ENCODE assay signal across 9 cellular contexts in the genomic region with DNA sequence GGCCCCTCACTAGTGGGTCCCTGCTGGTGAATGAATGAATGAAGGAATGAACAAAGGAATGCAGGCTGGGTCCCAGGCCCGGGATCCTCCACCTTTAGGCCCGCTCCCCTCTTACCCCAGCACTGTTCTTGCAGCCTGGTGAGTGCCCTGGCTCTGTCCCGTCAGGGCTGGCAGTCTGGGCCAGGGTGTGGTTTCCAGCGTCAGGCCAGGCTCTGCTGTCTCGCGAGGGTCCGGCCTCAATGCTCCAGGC. TPM values are rescaled to one million over a fixed set of nuclear protein-coding genes. Genes with fewer than 3 reads are reported as not detected.
DNase-seq lines count a peak whose midpoint lies in the region; ATAC-seq, FAIRE-seq and TF ChIP-seq lines count a peak whose summit lies in the region.
"Had no signal": no experiment of that assay in that cellular context is flagged by ENCODE, and none has a peak within 500 bp of the region (broad histone marks: within the 10 kb centered on the region; RNA-seq: fewer than 3 reads in every experiment).

No MANE protein-coding gene starts in this region.

- DNase-seq in right atrium auricular region (ENCODE audit: low spot score) (no peak), left ventricle myocardium superior (no peak), astrocyte (ENCODE audit: low read depth) (no peak), mesendoderm (no peak), vagina (ENCODE audit: extremely low spot score in 2 of 2) (no peak), DMS153 treated with DMSO at 0.1 percent for 48 hours (lab: John Stamatoyannopoulos, UW; ENCODE audit: unreplicated experiment) (no peak)
- no peak for DNase-seq in stimulated activated CD4-positive, alpha-beta T cell treated with anti-CD3 and anti-CD28 coated beads, Interleukin-4, amount 100 ng/mL, for 4 hours
- DNase-seq in activated CD4-positive, alpha-beta T cell treated with anti-CD3 and anti-CD28 coated beads, Interleukin-2, amount 50 U/mL, for 1 hour, result no peak
- DNase-seq: retina had no signal

- peak overlapping the region; percentile 37 to 48 for H3K4me3 ChIP-seq in right atrium auricular region
- no peak overlapping the region for H3K4me3 ChIP-seq in astrocyte (ENCODE audit: insufficient read depth, low read depth, low read length)
- no peak overlapping the region for H3K4me3 ChIP-seq in mesendoderm (ENCODE audit: low read length)
- peak overlapping the region; percentile 42 to 46 for H3K4me3 ChIP-seq in vagina

- H3K79me2 ChIP-seq in astrocyte (ENCODE audit: insufficient read depth, low read length) (no peaks in the 10 kb centered on the region), mesendoderm (ENCODE audit: control insufficient read depth, insufficient read depth, low read length) (no peaks in the 10 kb centered on the region)

- no peaks in the 10 kb centered on the region for H3K79me1 ChIP-seq in mesendoderm (ENCODE audit: low read length)

- H3K4me2 ChIP-seq in astrocyte (ENCODE audit: low read length) (peak overlapping the region; percentile 72), mesendoderm (ENCODE audit: low read length) (peak overlapping the region; percentile 55)

- H3K27ac ChIP-seq in right atrium auricular region, result peak overlapping the region; percentile 84 to 88
- no peak overlapping the region for H3K27ac ChIP-seq in astrocyte (ENCODE audit: low read depth, low read length)
- H3K27ac ChIP-seq in mesendoderm (ENCODE audit: low read depth, low read length), result peak overlapping the region; percentile 18
- H3K27ac ChIP-seq in vagina, result peak overlapping the region; percentile 77

- FAIRE-seq in astrocyte (lab: Jason Lieb, UNC), result no peak

- no peak overlapping the region for H3K27ac Mint-ChIP-seq in astrocyte (ENCODE audit: unreplicated experiment)

- H4K20me1 ChIP-seq in astrocyte (ENCODE audit: insufficient read depth, low read length), result peaks cover 6% of the 10 kb centered on the region

- no peak overlapping the region for H4K8ac ChIP-seq in mesendoderm (ENCODE audit: low read depth, low read length)

- H3K4me1 ChIP-seq in right atrium auricular region (peaks cover 0 to 74% of the 10 kb centered on the region in 2 donors), astrocyte (ENCODE audit: insufficient read depth, low read length) (peaks cover 5% of the 10 kb centered on the region), mesendoderm (ENCODE audit: control insufficient read depth, low read depth, low read length) (peaks cover 4% of the 10 kb centered on the region), vagina (peaks cover 63% of the 10 kb centered on the region)

- no peak overlapping the region for H3K4me3 Mint-ChIP-seq in astrocyte (ENCODE audit: unreplicated experiment)

- H3K9me3 ChIP-seq in right atrium auricular region, result no peaks in the 10 kb centered on the region
- H3K9me3 ChIP-seq in astrocyte (ENCODE audit: insufficient read depth, low read depth, low read length), result no peaks in the 10 kb centered on the region
- H3K9me3 ChIP-seq in vagina, result no peaks in the 10 kb centered on the region

- intact Hi-C loops in left ventricle myocardium superior (cut with micrococcal nuclease) (no loop called here), vagina (cut with DNase I) (loop anchor here (5.0 kb wide), 1 partner anchor 50 kb away; a partner anchor contains a TSS)

- H2AK5ac ChIP-seq in mesendoderm (ENCODE audit: low read length), result no peak overlapping the region

- peak overlapping the region; percentile 11 for H3K18ac ChIP-seq in mesendoderm (ENCODE audit: low read length)

- H4K5ac ChIP-seq in mesendoderm (ENCODE audit: low read length), result no peak overlapping the region

- ATAC-seq in left ventricle myocardium superior, result no peak

- H3K27me3 ChIP-seq in right atrium auricular region (no peaks in the 10 kb centered on the region), astrocyte (ENCODE audit: insufficient read depth, low read length) (no peaks in the 10 kb centered on the region), mesendoderm (ENCODE audit: insufficient read depth, low read length, poor library complexity) (peaks cover 13% of the 10 kb centered on the region), vagina (no peaks in the 10 kb centered on the region)

- no peak for TF ChIP-seq CTCF in right atrium auricular region (IDR thresholded peaks at IDR 0.05)
- no peak for TF ChIP-seq CTCF in astrocyte (IDR thresholded peaks at IDR 0.05; ENCODE audit: insufficient read depth, low read depth, low read length)
- no peak for TF ChIP-seq CTCF in vagina (IDR thresholded peaks at IDR 0.05)

- H3K9me3 Mint-ChIP-seq in astrocyte (ENCODE audit: unreplicated experiment), result peaks cover 10% of the 10 kb centered on the region

- H3K9ac ChIP-seq in astrocyte (ENCODE audit: low read length), result peak overlapping the region; percentile 35
- peak overlapping the region; percentile 71 for H3K9ac ChIP-seq in mesendoderm (ENCODE audit: low read length)

- peak overlapping the region; percentile 47 for H2AFZ ChIP-seq in astrocyte (ENCODE audit: low read depth, low read length)

- peaks cover 20% of the 10 kb centered on the region for H3K27me3 Mint-ChIP-seq in astrocyte (ENCODE audit: low read depth, unreplicated experiment)

- H2BK120ac ChIP-seq in mesendoderm (ENCODE audit: low read depth, low read length), result no peak overlapping the region

- peaks cover 3% of the 10 kb centered on the region for H3K4me1 Mint-ChIP-seq in astrocyte (ENCODE audit: low read depth, unreplicated experiment)

- no peaks in the 10 kb centered on the region for H3K36me3 ChIP-seq in right atrium auricular region
- no peaks in the 10 kb centered on the region for H3K36me3 ChIP-seq in astrocyte (ENCODE audit: insufficient read depth, low read length)
- H3K36me3 ChIP-seq in mesendoderm (ENCODE audit: control insufficient read depth, insufficient read depth, low read length), result no peaks in the 10 kb centered on the region
- H3K36me3 ChIP-seq in vagina, result no peaks in the 10 kb centered on the region

- WGBS in mesendoderm (ENCODE audit: extremely low coverage, insufficient coverage, low lambda C conversion rate), result no CpG with 5 or more reads among the region's 7 CpGs

- peak overlapping the region; percentile 64 for H3K4ac ChIP-seq in mesendoderm (ENCODE audit: low read depth, low read length)

- peak overlapping the region; percentile 20 for H3K23ac ChIP-seq in mesendoderm (ENCODE audit: low read length)

- H3K56ac ChIP-seq in mesendoderm (ENCODE audit: low read length), result peak overlapping the region; percentile 90

- H2BK5ac ChIP-seq in mesendoderm (ENCODE audit: low read length), result peak overlapping the region; percentile 76

- H3K36me3 Mint-ChIP-seq in astrocyte (ENCODE audit: low read depth, unreplicated experiment), result peaks cover 8% of the 10 kb centered on the region

- no peak overlapping the region for H2BK15ac ChIP-seq in mesendoderm (replicated peaks; ENCODE audit: low read depth)

- no peak for TF ChIP-seq POLR2A in vagina (IDR thresholded peaks at IDR 0.05)

RNA-seq across cellular contexts. Expression of a gene that starts 0.3 kb away (rescaled TPM):
- total RNA-seq in right atrium auricular region, result 10 to 100 TPM; 10.2 to 15.3 TPM
- total RNA-seq in left ventricle myocardium superior, result 8.8 TPM
- 0.27 TPM in 1 of 2 replicates, not detected in the other for total RNA-seq in astrocyte
- 0.48 TPM for polyA plus RNA-seq in mesendoderm (2013, experiment 1 of 2)
- 0.62 TPM for polyA plus RNA-seq in mesendoderm (2013, experiment 2 of 2)
- 11.5 TPM for total RNA-seq in vagina

RNA-seq across cellular contexts. Expression of a gene that starts 14.2 kb away (rescaled TPM):
- total RNA-seq in right atrium auricular region, result 10 to 100 TPM; 13.6 to 15.0 TPM
- total RNA-seq in left ventricle myocardium superior, result 22.4 TPM
- 43.0 and 43.3 TPM in 2 replicates for total RNA-seq in astrocyte
- 67.9 TPM for polyA plus RNA-seq in mesendoderm (2013, experiment 1 of 2)
- 70.6 TPM for polyA plus RNA-seq in mesendoderm (2013, experiment 2 of 2)
- total RNA-seq in vagina, result 28.0 TPM

RNA-seq across cellular contexts. Expression of a gene that starts 15.7 kb away (rescaled TPM):
- total RNA-seq in right atrium auricular region (10 to 100 TPM; 25.4 to 27.3 TPM), left ventricle myocardium superior (50.0 TPM), astrocyte (96.4 and 104 TPM in 2 replicates), vagina (22.6 TPM)
- polyA plus RNA-seq in mesendoderm (2013, experiment 1 of 2), result 210 TPM
- polyA plus RNA-seq in mesendoderm (2013, experiment 2 of 2), result 205 TPM

RNA-seq across cellular contexts. Expression of a gene that starts 47.8 kb away (rescaled TPM):
- total RNA-seq in right atrium auricular region, result 10 to 100 TPM; 33.1 to 39.2 TPM
- total RNA-seq in left ventricle myocardium superior, result 46.4 TPM
- total RNA-seq in astrocyte, result 39.7 and 39.8 TPM in 2 replicates
- polyA plus RNA-seq in mesendoderm (2013, experiment 1 of 2), result 30.2 TPM
- 29.9 TPM for polyA plus RNA-seq in mesendoderm (2013, experiment 2 of 2)
- total RNA-seq in vagina, result 71.5 TPM

RNA-seq across cellular contexts. Expression of a gene that starts 47.9 kb away (rescaled TPM):
- total RNA-seq in right atrium auricular region, result 100 to 1,000 TPM in 1 of 2 donors, 10 to 100 TPM in 1; 35.4 to 139 TPM
- 19.8 TPM for total RNA-seq in left ventricle myocardium superior
- total RNA-seq in astrocyte, result 58.7 and 71.3 TPM in 2 replicates
- polyA plus RNA-seq in mesendoderm (2013, experiment 1 of 2), result 75.2 TPM
- polyA plus RNA-seq in mesendoderm (2013, experiment 2 of 2), result 77.2 TPM
- 152 TPM for total RNA-seq in vagina

Comparison
In these comparisons a context has a peak if more than half of its experiments do, and no peak if none do; other contexts are left out.
1. H3K4me3 ChIP-seq: peak in right atrium auricular region (2 of 2) and vagina (2 of 2); none in astrocyte (single experiment) and mesendoderm (single experiment).